In genomic region chr12:132582582-132583279, GRCh38 we compare ENCODE assay signal across 25 cellular contexts. TPM values are rescaled to one million over a fixed set of nuclear protein-coding genes. Genes with fewer than 3 reads are reported as not detected.
DNase-seq lines count a peak whose midpoint lies in the region; ATAC-seq and TF ChIP-seq lines count a peak whose summit lies in the region.
"Had no signal": no experiment of that assay in that cellular context is flagged by ENCODE, and none has a peak within 500 bp of the region (broad histone marks: within the 10 kb centered on the region; RNA-seq: fewer than 3 reads in every experiment).

No MANE protein-coding gene starts in this region.

- peaks cover 0 to 34% (median 11%) of the 10 kb centered on the region in 9 donors for H3K36me3 ChIP-seq in heart left ventricle
- peaks cover 13% of the 10 kb centered on the region for H3K36me3 ChIP-seq in right atrium auricular region
- H3K36me3 ChIP-seq in urinary bladder (ENCODE audit: insufficient read depth), result peaks cover 2% of the 10 kb centered on the region
- H3K36me3 ChIP-seq: breast epithelium had no signal

- H3K36me3 Mint-ChIP-seq in nephron progenitor cell (ENCODE audit: low read depth), result peaks cover 34% of the 10 kb centered on the region

- H3K27me3 ChIP-seq in heart left ventricle, result no peaks in the 10 kb centered on the region
- H3K27me3 ChIP-seq in right atrium auricular region, result no peaks in the 10 kb centered on the region
- H3K27me3 ChIP-seq: breast epithelium, pancreas had no signal

- H3K4me3 Mint-ChIP-seq in nephron progenitor cell, result peak overlapping the region; percentile 62
- H3K4me3 Mint-ChIP-seq: activated naive CD8-positive, alpha-beta T cell treated with anti-CD3 and anti-CD28 coated beads, Interleukin-2, amount 50 U/mL, for 24 hours; activated T-helper 17 cell treated with anti-CD3 and anti-CD28 coated beads, Interleukin-2, amount 50 U/mL, for 72 hours had no signal

- H3K4me1 Mint-ChIP-seq in nephron progenitor cell, result peaks cover 34% of the 10 kb centered on the region
- H3K4me1 Mint-ChIP-seq: activated naive CD8-positive, alpha-beta T cell treated with anti-CD3 and anti-CD28 coated beads, Interleukin-2, amount 50 U/mL, for 24 hours; activated T-helper 17 cell treated with anti-CD3 and anti-CD28 coated beads, Interleukin-2, amount 50 U/mL, for 72 hours had no signal

- H3K9me3 Mint-ChIP-seq in nephron progenitor cell, result no peaks in the 10 kb centered on the region
- H3K9me3 Mint-ChIP-seq: activated naive CD8-positive, alpha-beta T cell treated with anti-CD3 and anti-CD28 coated beads, Interleukin-2, amount 50 U/mL, for 24 hours; activated T-helper 17 cell treated with anti-CD3 and anti-CD28 coated beads, Interleukin-2, amount 50 U/mL, for 72 hours had no signal

- H3K9me3 ChIP-seq in heart left ventricle, result no peaks in the 10 kb centered on the region
- no peaks in the 10 kb centered on the region for H3K9me3 ChIP-seq in right atrium auricular region
- H3K9me3 ChIP-seq: breast epithelium, pancreas had no signal

- no peak for DNase-seq in heart left ventricle
- no peak for DNase-seq in cardiac septum (ENCODE audit: low spot score)
- no peak for DNase-seq in right atrium auricular region (ENCODE audit: low spot score)
- peak; percentile 35 for DNase-seq in nephron progenitor cell
- no peak for DNase-seq in midbrain (lab: John Stamatoyannopoulos, UW)
- no peak for DNase-seq in activated CD8-positive, alpha-beta memory T cell treated with anti-CD3 and anti-CD28 coated beads, Interleukin-2, amount 50 U/mL, for 48 hours
- no peak for DNase-seq in NCI-H1694 (lab: John Stamatoyannopoulos, UW)
- DNase-seq: activated CD4-positive, alpha-beta T cell treated with anti-CD3 and anti-CD28 coated beads for 1 hour; activated naive CD8-positive, alpha-beta T cell treated with anti-CD3 and anti-CD28 coated beads, Interleukin-2, amount 50 U/mL, for 24 hours; NCI-H1417 treated with DMSO at 0.1 percent for 48 hours; NCI-H748 treated with DMSO at 0.1 percent for 48 hours; small intestine; stimulated activated CD8-positive, alpha-beta memory T cell treated with anti-CD3 and anti-CD28 coated beads, Interleukin-4, amount 100 ng/mL, for 48 hours; T1000 had no signal

- no peak for TF ChIP-seq POLR2A in heart left ventricle (IDR thresholded peaks at IDR 0.05)

- H3K4me1 ChIP-seq in heart left ventricle, result no peaks in the 10 kb centered on the region
- no peaks in the 10 kb centered on the region for H3K4me1 ChIP-seq in right atrium auricular region
- no peaks in the 10 kb centered on the region for H3K4me1 ChIP-seq in urinary bladder (ENCODE audit: insufficient read depth)
- H3K4me1 ChIP-seq: breast epithelium, pancreas had no signal

- ATAC-seq in heart left ventricle, result peak in 1 of 4 donors; percentile 11
- ATAC-seq: activated naive CD8-positive, alpha-beta T cell treated with anti-CD3 and anti-CD28 coated beads, Interleukin-2, amount 50 U/mL, for 24 hours; activated T-helper 17 cell treated with anti-CD3 and anti-CD28 coated beads, Interleukin-2, amount 50 U/mL, for 72 hours; esophagus mucosa; SK-N-SH treated with all-trans-retinoic acid at 6 μM for 48 hours had no signal

- TF ChIP-seq CTCF in heart left ventricle (IDR thresholded peaks at IDR 0.05), result no peak
- no peak for TF ChIP-seq CTCF in right atrium auricular region (IDR thresholded peaks at IDR 0.05)
- TF ChIP-seq CTCF in nephron progenitor cell (IDR thresholded peaks at IDR 0.05), result no peak

- H3K4me3 ChIP-seq in heart left ventricle (peak overlapping the region in 10 of 12 donors; percentile 19 to 53 (median 37)), right atrium auricular region (peak overlapping the region; percentile 24 to 44), urinary bladder (ENCODE audit: low read depth, low read length) (peak overlapping the region; percentile 31)
- H3K4me3 ChIP-seq: pancreas had no signal

- H3K27ac ChIP-seq in heart left ventricle, result peak overlapping the region in 1 of 12 donors; percentile 47
- H3K27ac ChIP-seq in right atrium auricular region, result no peak overlapping the region
- peak overlapping the region; percentile 72 for H3K27ac ChIP-seq in urinary bladder (ENCODE audit: low read depth)
- H3K27ac ChIP-seq: breast epithelium, pancreas had no signal

- intact Hi-C loops in heart left ventricle (cut with DNase I), result no loop called here
- intact Hi-C loops in cardiac septum (cut with DNase I), result no loop called here

- WGBS in heart left ventricle, 4 donors, result 60 to 86% (median 70%) methylated on average over 19 to 69 of the region's 69 CpGs
- 58% methylated on average over 69 of the region's 69 CpGs for WGBS in urinary bladder

- H3K27me3 Mint-ChIP-seq in nephron progenitor cell (ENCODE audit: low read depth, poor library complexity), result peaks cover 56% of the 10 kb centered on the region
- H3K27me3 Mint-ChIP-seq: activated naive CD8-positive, alpha-beta T cell treated with anti-CD3 and anti-CD28 coated beads, Interleukin-2, amount 50 U/mL, for 24 hours; activated T-helper 17 cell treated with anti-CD3 and anti-CD28 coated beads, Interleukin-2, amount 50 U/mL, for 72 hours had no signal

- H3K27ac Mint-ChIP-seq in nephron progenitor cell, result no peak overlapping the region
- H3K27ac Mint-ChIP-seq: activated naive CD8-positive, alpha-beta T cell treated with anti-CD3 and anti-CD28 coated beads, Interleukin-2, amount 50 U/mL, for 24 hours; activated T-helper 17 cell treated with anti-CD3 and anti-CD28 coated beads, Interleukin-2, amount 50 U/mL, for 72 hours had no signal

RNA-seq across cellular contexts. Expression of gene LRCOL1, which starts 27.7 kb away (rescaled TPM):
- not detected for total RNA-seq in heart left ventricle
- polyA plus RNA-seq in heart left ventricle, result not detected
- total RNA-seq in cardiac septum, result not detected
- not detected for total RNA-seq in right atrium auricular region
- not detected for total RNA-seq in urinary bladder
- polyA plus RNA-seq in urinary bladder, result 0.15 TPM
- total RNA-seq: activated T-helper 17 cell treated with anti-CD3 and anti-CD28 coated beads, Interleukin-2, amount 50 U/mL, for 72 hours; LHCN-M2; pancreas; temporal lobe had no signal

RNA-seq across cellular contexts. Expression of gene P2RX2, which starts 35.8 kb away (rescaled TPM):
- total RNA-seq in heart left ventricle (not detected), cardiac septum (not detected), right atrium auricular region (not detected), urinary bladder (not detected)
- polyA plus RNA-seq in heart left ventricle (not detected), urinary bladder (0.37 TPM)
- total RNA-seq: A172; activated T-helper 17 cell treated with anti-CD3 and anti-CD28 coated beads, Interleukin-2, amount 50 U/mL, for 72 hours; dermis microvascular lymphatic vessel endothelial cell; esophagus mucosa; LHCN-M2; temporal lobe had no signal
- polyA plus RNA-seq: BJ had no signal
